22 cellular contexts compared by ENCODE assay signal in the genomic region with DNA sequence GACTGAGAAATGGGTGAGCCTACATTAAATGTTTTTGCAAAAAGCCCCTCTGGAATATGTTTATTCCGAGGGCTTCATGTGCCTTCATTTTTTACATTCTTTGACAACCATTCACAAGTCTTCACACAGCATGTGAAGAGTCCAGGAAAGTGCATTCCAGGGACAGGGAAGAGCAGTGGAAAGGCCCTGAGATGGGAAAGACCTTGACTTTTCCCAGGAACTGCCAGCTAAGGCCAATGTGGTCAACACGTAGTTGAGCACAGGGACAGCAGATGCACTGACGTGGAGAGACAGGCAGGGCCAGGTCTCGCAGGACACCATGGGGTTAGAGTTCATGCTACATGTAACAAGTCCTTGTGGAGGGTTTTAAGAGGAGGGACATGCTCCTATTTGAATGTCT. TPM values are rescaled to one million over a fixed set of nuclear protein-coding genes. Genes with fewer than 3 reads are reported as not detected.
DNase-seq lines count a peak whose midpoint lies in the region; ATAC-seq, FAIRE-seq and TF ChIP-seq lines count a peak whose summit lies in the region.
"Had no signal": no experiment of that assay in that cellular context is flagged by ENCODE, and none has a peak within 500 bp of the region (broad histone marks: within the 10 kb centered on the region; RNA-seq: fewer than 3 reads in every experiment).

No MANE protein-coding gene starts in this region.

- TF ChIP-seq POLR2A in adrenal gland (IDR thresholded peaks at IDR 0.05): no peak
- TF ChIP-seq POLR2A in GM12891 (IDR thresholded peaks at IDR 0.05; ENCODE audit: low read depth, low read length): no peak

- 48 to 57% (median 53%) methylated on average over 4 of the region's 4 CpGs for WGBS in adrenal gland, 4 donors

- no peaks in the 10 kb centered on the region for H3K9me3 Mint-ChIP-seq in Calu3 (ENCODE audit: low read depth, unreplicated experiment)
- no peaks in the 10 kb centered on the region for H3K9me3 Mint-ChIP-seq in natural killer cell treated with Interleukin-12 subunit alpha and Interleukin-12 subunit beta and Interleukin-15 and Interleukin-18, amount 100 ng/mL, for 72 hours
- H3K9me3 Mint-ChIP-seq: activated CD4-positive, alpha-beta memory T cell treated with anti-CD3 and anti-CD28 coated beads, Interleukin-2, amount 10 ng/mL, durations not matched to agents 7 days and 5 days; activated naive CD4-positive, alpha-beta T cell treated with anti-CD3 and anti-CD28 coated beads, Interleukin-2, amount 10 ng/mL, durations not matched to agents 7 days and 5 days; CD4-positive, alpha-beta T cell had no signal

- H3K9me3 ChIP-seq in adrenal gland (replicated peaks in 1 of 3): no peaks in the 10 kb centered on the region
- no peaks in the 10 kb centered on the region for H3K9me3 ChIP-seq in HAP-1
- H3K9me3 ChIP-seq: ascending aorta, Peyer's patch, SK-N-SH had no signal

- H3K36me3 ChIP-seq in adrenal gland (replicated peaks in 1 of 2) (no peaks in the 10 kb centered on the region), rectal smooth muscle tissue (ENCODE audit: control insufficient read depth, insufficient read depth, low read length) (no peaks in the 10 kb centered on the region), HAP-1 (replicated peaks) (no peaks in the 10 kb centered on the region; the same call in 1 of the 2 replicates)
- H3K36me3 ChIP-seq: Peyer's patch had no signal

- intact Hi-C loops in Calu3 (cut with micrococcal nuclease; ENCODE audit: unreplicated experiment): no loop called here
- intact Hi-C loops in adrenal gland (cut with DNase I): no loop called here

- H3K27ac ChIP-seq in adrenal gland (peak overlapping the region in 3 of 5 donors; percentile 22 to 80 (median 69)), rectal smooth muscle tissue (ENCODE audit: low read depth, low read length) (peak overlapping the region; percentile 77)
- H3K27ac ChIP-seq: HL-60 had no signal

- H3K27ac Mint-ChIP-seq in Calu3 (ENCODE audit: unreplicated experiment): peak overlapping the region; percentile 15
- H3K27ac Mint-ChIP-seq in natural killer cell treated with Interleukin-12 subunit alpha and Interleukin-12 subunit beta and Interleukin-15 and Interleukin-18, amount 100 ng/mL, for 72 hours: no peak overlapping the region
- H3K27ac Mint-ChIP-seq: activated CD4-positive, alpha-beta memory T cell treated with anti-CD3 and anti-CD28 coated beads, Interleukin-2, amount 10 ng/mL, durations not matched to agents 7 days and 5 days; activated naive CD4-positive, alpha-beta T cell treated with anti-CD3 and anti-CD28 coated beads, Interleukin-2, amount 10 ng/mL, durations not matched to agents 7 days and 5 days; CD4-positive, alpha-beta T cell had no signal

- no peaks in the 10 kb centered on the region for H3K27me3 ChIP-seq in adrenal gland
- no peaks in the 10 kb centered on the region for H3K27me3 ChIP-seq in rectal smooth muscle tissue (ENCODE audit: control insufficient read depth, insufficient read depth, low read length)
- 0 out of 2 replicates have a peak, but pooled peaks cover 3% of the 10 kb centered on the region for H3K27me3 ChIP-seq in HAP-1 (ENCODE audit: low read depth)
- H3K27me3 ChIP-seq: ascending aorta, Peyer's patch had no signal

- no peak for FAIRE-seq in GM12891 (lab: Jason Lieb, UNC)

- H3K4me3 ChIP-seq in adrenal gland (no peak overlapping the region), fibroblast of mammary gland (ENCODE audit: control insufficient read depth, low read depth, low read length) (no peak overlapping the region), rectal smooth muscle tissue (ENCODE audit: low read length) (no peak overlapping the region), HAP-1 (no peak overlapping the region)
- H3K4me3 ChIP-seq: ascending aorta, Peyer's patch had no signal

- H3K27me3 Mint-ChIP-seq in Calu3 (ENCODE audit: unreplicated experiment): no peaks in the 10 kb centered on the region
- H3K27me3 Mint-ChIP-seq in natural killer cell treated with Interleukin-12 subunit alpha and Interleukin-12 subunit beta and Interleukin-15 and Interleukin-18, amount 100 ng/mL, for 72 hours: peaks cover 0 to 3% of the 10 kb centered on the region in 2 donors
- H3K27me3 Mint-ChIP-seq: activated CD4-positive, alpha-beta memory T cell treated with anti-CD3 and anti-CD28 coated beads, Interleukin-2, amount 10 ng/mL, durations not matched to agents 7 days and 5 days; activated naive CD4-positive, alpha-beta T cell treated with anti-CD3 and anti-CD28 coated beads, Interleukin-2, amount 10 ng/mL, durations not matched to agents 7 days and 5 days; CD4-positive, alpha-beta T cell had no signal

- H3K36me3 Mint-ChIP-seq in Calu3 (ENCODE audit: insufficient read depth, unreplicated experiment): peaks cover 41% of the 10 kb centered on the region
- H3K36me3 Mint-ChIP-seq in natural killer cell treated with Interleukin-12 subunit alpha and Interleukin-12 subunit beta and Interleukin-15 and Interleukin-18, amount 100 ng/mL, for 72 hours: no peaks in the 10 kb centered on the region

- H3K4me1 Mint-ChIP-seq in Calu3 (ENCODE audit: low read depth, unreplicated experiment): peaks cover 22% of the 10 kb centered on the region
- peaks cover 14 to 15% of the 10 kb centered on the region in 2 donors for H3K4me1 Mint-ChIP-seq in natural killer cell treated with Interleukin-12 subunit alpha and Interleukin-12 subunit beta and Interleukin-15 and Interleukin-18, amount 100 ng/mL, for 72 hours (ENCODE audit: low read depth in 2 of 2)
- H3K4me1 Mint-ChIP-seq: activated naive CD4-positive, alpha-beta T cell treated with anti-CD3 and anti-CD28 coated beads, Interleukin-2, amount 10 ng/mL, durations not matched to agents 7 days and 5 days had no signal

- in situ Hi-C loops in HAP-1 (cut with MboI; ENCODE audit: low sequenced_read_pairs): loop anchor here (25.0 kb wide), 1 partner anchor 554 kb away; no protein-coding TSS in a partner anchor

- peaks cover 10 to 18% of the 10 kb centered on the region in 2 donors for H3K4me1 ChIP-seq in adrenal gland (replicated peaks in 1 of 2)
- peaks cover 29% of the 10 kb centered on the region for H3K4me1 ChIP-seq in rectal smooth muscle tissue (ENCODE audit: control insufficient read depth, insufficient read depth, low read length)
- no peaks in the 10 kb centered on the region for H3K4me1 ChIP-seq in HAP-1

- TF ChIP-seq CTCF in Calu3 (IDR thresholded peaks at IDR 0.05; ENCODE audit: unreplicated experiment): no peak
- TF ChIP-seq CTCF in adrenal gland (IDR thresholded peaks at IDR 0.05): no peak
- no peak for TF ChIP-seq CTCF in fibroblast of mammary gland (conservative IDR thresholded peaks at IDR 0.05; ENCODE audit: control insufficient read depth, insufficient read depth, low read depth, low read length)

- CTCF ChIA-PET in Calu3 (lab: Charles Lee): interaction anchor here (0.5 kb wide), 1 partner anchor 536 kb away, joined by 5 read pairs; no protein-coding TSS in a partner anchor

- no peak for ATAC-seq in natural killer cell treated with Interleukin-12 subunit alpha and Interleukin-12 subunit beta and Interleukin-15 and Interleukin-18, amount 100 ng/mL, for 72 hours
- no peak for ATAC-seq in HG03460 (IDR thresholded peaks at IDR 0.05; ENCODE audit: unreplicated experiment)

- H3K4me3 Mint-ChIP-seq in Calu3 (ENCODE audit: low read depth, unreplicated experiment): no peak overlapping the region
- no peak overlapping the region for H3K4me3 Mint-ChIP-seq in natural killer cell treated with Interleukin-12 subunit alpha and Interleukin-12 subunit beta and Interleukin-15 and Interleukin-18, amount 100 ng/mL, for 72 hours
- H3K4me3 Mint-ChIP-seq: activated CD4-positive, alpha-beta memory T cell treated with anti-CD3 and anti-CD28 coated beads, Interleukin-2, amount 10 ng/mL, durations not matched to agents 7 days and 5 days; activated naive CD4-positive, alpha-beta T cell treated with anti-CD3 and anti-CD28 coated beads, Interleukin-2, amount 10 ng/mL, durations not matched to agents 7 days and 5 days; CD4-positive, alpha-beta T cell had no signal

- no TSS peak for BruUV-seq in Calu3 (replicated peaks; lab: Mats Ljungman, UMichigan)

- no peak overlapping the region for H3K9ac ChIP-seq in rectal smooth muscle tissue (ENCODE audit: low read length)
- H3K9ac ChIP-seq: SK-N-SH had no signal

- DNase-seq in Calu3 (no peak), adrenal gland (peak in 4 of 7 donors; percentile 28 to 47 (median 43)), fibroblast of mammary gland (ENCODE audit: low read depth) (peak; percentile 35), GM12891 (ENCODE audit: insufficient read length, low spot score) (no peak), HAP-1 (ENCODE audit: low spot score in 2 of 2) (no peak)
- DNase-seq in natural killer cell treated with Interleukin-12 subunit alpha and Interleukin-12 subunit beta and Interleukin-15 and Interleukin-18, amount 100 ng/mL, for 72 hours (ENCODE audit: low spot score): no peak
- DNase-seq: activated CD4-positive, alpha-beta memory T cell treated with anti-CD3 and anti-CD28 coated beads, Interleukin-2, amount 10 ng/mL, durations not matched to agents 7 days and 5 days; activated CD4-positive, CD25-positive, alpha-beta regulatory T cell; activated naive CD4-positive, alpha-beta T cell treated with anti-CD3 and anti-CD28 coated beads, Interleukin-2, amount 10 ng/mL, durations not matched to agents 7 days and 5 days; activated T-cell treated with anti-CD3 and anti-CD28 coated beads, Interleukin-2, amount 50 U/mL, for 1 hour; CD4-positive, alpha-beta T cell; dermis blood vessel endothelial cell; DMS53; NCI-H1930; Peyer's patch; SK-N-SH; stimulated activated CD4-positive, alpha-beta T cell treated with anti-CD3 and anti-CD28 coated beads, Interleukin-4, amount 100 ng/mL, for 24 hours; T-helper 9 cell had no signal

TF ChIP-seq in GM12891, 5 proteins besides CTCF, POLR2A, EP300 and RAD21:
- TF ChIP-seq SPI1 (IDR thresholded peaks at IDR 0.05; ENCODE audit: low read depth, low read length) (no peak), POLR2AphosphoS5 (IDR thresholded peaks at IDR 0.05; ENCODE audit: low read depth, low read length) (no peak)
TF ChIP-seq in GM12891: peak in this region for 0.

RNA-seq across cellular contexts. Expression of a gene that starts 21.7 kb away (rescaled TPM):
- 287 and 312 TPM in 2 replicates for total RNA-seq in Calu3 (2022)
- 100 to 1,000 TPM in 6 of 8 donors, 10 to 100 TPM in 2; 93.6 to 479 (median 116) TPM for total RNA-seq in adrenal gland
- 100 to 1,000 TPM in 1 of 3 donors, 10 to 100 TPM in 2; 47.1 to 407 (median 84.1) TPM for polyA plus RNA-seq in adrenal gland
- 139 TPM for polyA plus RNA-seq in GM12891 (2012; ENCODE audit: low read depth, missing spikeins)
- 100 to 1,000 TPM; 119 to 183 TPM for total RNA-seq in natural killer cell treated with Interleukin-12 subunit alpha and Interleukin-12 subunit beta and Interleukin-15 and Interleukin-18, amount 100 ng/mL, for 72 hours

Comparison
In these comparisons a context has a peak if more than half of its experiments do, and no peak if none do; other contexts are left out.
1. DNase-seq: peak in adrenal gland (4 of 7) and fibroblast of mammary gland (single experiment); none in Calu3 (single experiment), GM12891 (single experiment), natural killer cell treated with Interleukin-12 subunit alpha and Interleukin-12 subunit beta and Interleukin-15 and Interleukin-18, amount 100 ng/mL, for 72 hours (single experiment) and HAP-1 (0 of 2).